In the genomic region with DNA sequence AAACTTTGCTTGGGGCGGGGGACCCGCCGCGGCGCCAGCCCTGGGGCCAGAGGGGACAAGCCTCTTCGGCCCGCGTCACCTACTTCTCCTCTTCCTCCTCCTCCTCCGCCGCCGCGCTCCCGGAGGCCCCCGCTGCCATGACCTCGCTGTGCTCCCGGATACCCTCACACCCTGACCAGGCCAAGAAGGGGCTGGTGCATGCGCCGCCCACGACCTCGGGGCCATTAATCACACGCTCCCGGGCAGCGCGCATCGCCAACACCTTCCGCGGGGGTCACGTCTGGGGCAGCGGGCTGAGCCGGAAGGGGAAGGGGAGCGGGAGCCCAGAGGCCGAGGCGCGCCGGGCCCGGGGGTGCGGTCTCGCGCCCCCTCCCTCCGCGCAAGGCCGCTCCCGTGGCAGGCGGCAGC, we compare ENCODE assay signal across 9 cellular contexts. TPM values are rescaled to one million over a fixed set of nuclear protein-coding genes. Genes with fewer than 3 reads are reported as not detected.
A peak's percentile ranks its signal among the peaks of the same experiment; 100 is the strongest.
DNase-seq lines count a peak whose midpoint lies in the region; ATAC-seq and TF ChIP-seq lines count a peak whose summit lies in the region.
"Had no signal": no experiment of that assay in that cellular context is flagged by ENCODE, and none has a peak within 500 bp of the region (broad histone marks: within the 10 kb centered on the region; RNA-seq: fewer than 3 reads in every experiment).

No MANE protein-coding gene starts in this region.

- H3K79me2 ChIP-seq in hepatocyte = no peaks in the 10 kb centered on the region

- TF ChIP-seq CTCF in hepatocyte (IDR thresholded peaks at IDR 0.05; ENCODE audit: poor library complexity) = no peak

- no peak overlapping the region for H3K27ac Mint-ChIP-seq in activated naive CD4-positive, alpha-beta T cell treated with anti-CD3 and anti-CD28 coated beads for 36 hours
- H3K27ac Mint-ChIP-seq in activated T-cell treated with anti-CD3 and anti-CD28 coated beads, Interleukin-2, amount 50 U/mL, for 72 hours = no peak overlapping the region

- H3K36me3 ChIP-seq in hepatocyte (replicated peaks; ENCODE audit: insufficient read depth, low read depth) (no peaks in the 10 kb centered on the region), skeletal muscle tissue (ENCODE audit: control insufficient read depth in 3 of 3, insufficient read depth in 3 of 3, low read length in 3 of 3) (no peaks in the 10 kb centered on the region)

- H3K4me3 ChIP-seq in hepatocyte (peak overlapping the region; percentile 84), skeletal muscle tissue (ENCODE audit: low read length in 3 of 3) (peak overlapping the region; percentile 51 to 68 (median 67))

- CTCF ChIA-PET in activated naive CD4-positive, alpha-beta T cell treated with anti-CD3 and anti-CD28 coated beads for 36 hours (lab: Charles Lee) = no interaction called here

- peak overlapping the region in 1 of 3 donors; percentile 63 for H3K9ac ChIP-seq in skeletal muscle tissue (ENCODE audit: low read depth in 1 of 3, low read length in 3 of 3)

- intact Hi-C loops in activated naive CD4-positive, alpha-beta T cell treated with anti-CD3 and anti-CD28 coated beads for 36 hours (cut with micrococcal nuclease) = loop anchor here (5.0 kb wide), 4 partner anchors 234 to 774 kb away; no protein-coding TSS in a partner anchor

- no peaks in the 10 kb centered on the region for H3K9me2 ChIP-seq in hepatocyte (replicated peaks; ENCODE audit: insufficient read depth)

- DNase-seq in activated naive CD4-positive, alpha-beta T cell treated with anti-CD3 and anti-CD28 coated beads for 36 hours = peak; percentile 10
- no peak for DNase-seq in activated naive CD4-positive, alpha-beta T cell treated with Interleukin-2 at 50 U/mL for 16 hours
- peak in 1 of 2 donors; percentile 14 for DNase-seq in activated T-cell treated with anti-CD3 and anti-CD28 coated beads, Interleukin-2, amount 50 U/mL, for 72 hours
- DNase-seq in hepatocyte (ENCODE audit: low spot score) (peak; percentile 34), HCEC 1CT (no peak), cerebellar cortex (ENCODE audit: low spot score) (no peak)

- H3K9me3 ChIP-seq in hepatocyte (ENCODE audit: low read depth) (no peaks in the 10 kb centered on the region), skeletal muscle tissue (ENCODE audit: control insufficient read depth in 3 of 3, low read length in 3 of 3) (no peaks in the 10 kb centered on the region)

- peaks cover 12% of the 10 kb centered on the region for H3K4me1 Mint-ChIP-seq in activated naive CD4-positive, alpha-beta T cell treated with anti-CD3 and anti-CD28 coated beads for 36 hours (ENCODE audit: low read depth)
- peaks cover 13% of the 10 kb centered on the region for H3K4me1 Mint-ChIP-seq in activated T-cell treated with anti-CD3 and anti-CD28 coated beads, Interleukin-2, amount 50 U/mL, for 72 hours (ENCODE audit: low read depth)

- H3K27me3 Mint-ChIP-seq in activated naive CD4-positive, alpha-beta T cell treated with anti-CD3 and anti-CD28 coated beads for 36 hours (ENCODE audit: low read depth) = peaks cover 55% of the 10 kb centered on the region
- H3K27me3 Mint-ChIP-seq in activated T-cell treated with anti-CD3 and anti-CD28 coated beads, Interleukin-2, amount 50 U/mL, for 72 hours (ENCODE audit: low read depth) = peaks cover 73% of the 10 kb centered on the region

- WGBS in hepatocyte (ENCODE audit: low lambda C conversion rate, missing lambda C conversion rate) = 0% methylated on average over 6 of the region's 44 CpGs

- H3K9me3 Mint-ChIP-seq in activated naive CD4-positive, alpha-beta T cell treated with anti-CD3 and anti-CD28 coated beads for 36 hours = no peaks in the 10 kb centered on the region
- no peaks in the 10 kb centered on the region for H3K9me3 Mint-ChIP-seq in activated T-cell treated with anti-CD3 and anti-CD28 coated beads, Interleukin-2, amount 50 U/mL, for 72 hours

- H3K4me3 Mint-ChIP-seq in activated naive CD4-positive, alpha-beta T cell treated with anti-CD3 and anti-CD28 coated beads for 36 hours = peak overlapping the region; percentile 74
- H3K4me3 Mint-ChIP-seq in activated T-cell treated with anti-CD3 and anti-CD28 coated beads, Interleukin-2, amount 50 U/mL, for 72 hours = peak overlapping the region; percentile 86 to 90

- H2AFZ ChIP-seq in hepatocyte = peak overlapping the region; percentile 87

- H3K4me2 ChIP-seq in hepatocyte = peak overlapping the region; percentile 100

- no peaks in the 10 kb centered on the region for H4K20me1 ChIP-seq in hepatocyte (ENCODE audit: insufficient read depth, poor library complexity, severe bottlenecking)

- no peaks in the 10 kb centered on the region for H3K36me3 Mint-ChIP-seq in activated naive CD4-positive, alpha-beta T cell treated with anti-CD3 and anti-CD28 coated beads for 36 hours (ENCODE audit: low read depth)
- H3K36me3 Mint-ChIP-seq in activated T-cell treated with anti-CD3 and anti-CD28 coated beads, Interleukin-2, amount 50 U/mL, for 72 hours (ENCODE audit: insufficient read depth in 2 of 2) = peaks cover 0 to 2% of the 10 kb centered on the region in 2 donors

- H3K27me3 ChIP-seq in hepatocyte (peaks cover 62% of the 10 kb centered on the region), skeletal muscle tissue (ENCODE audit: control insufficient read depth in 3 of 3, insufficient read depth in 3 of 3, low read length in 3 of 3) (peaks cover 30 to 37% (median 33%) of the 10 kb centered on the region in 3 donors)

- H3K27ac ChIP-seq in hepatocyte (peak overlapping the region; percentile 32), skeletal muscle tissue (ENCODE audit: low read depth, low read length) (no peak overlapping the region)
- H3K27ac ChIP-seq: epithelial cell of prostate had no signal

- peak; percentile 38 for ATAC-seq in HG03045 (IDR thresholded peaks at IDR 0.05; ENCODE audit: unreplicated experiment)
- ATAC-seq in activated T-cell treated with anti-CD3 and anti-CD28 coated beads, Interleukin-2, amount 50 U/mL, for 72 hours (replicated peaks in 1 of 2) = peak; percentile 54

- peaks cover 10% of the 10 kb centered on the region for H3K4me1 ChIP-seq in hepatocyte (ENCODE audit: insufficient read depth)
- H3K4me1 ChIP-seq in skeletal muscle tissue (ENCODE audit: control insufficient read depth in 3 of 3, insufficient read depth in 3 of 3, low read length in 3 of 3) = peaks cover 4 to 12% (median 7%) of the 10 kb centered on the region in 3 donors

RNA-seq across cellular contexts. Expression of gene CNR1, which starts 0.3 kb away (rescaled TPM):
- not detected for total RNA-seq in activated naive CD4-positive, alpha-beta T cell treated with anti-CD3 and anti-CD28 coated beads for 36 hours
- total RNA-seq in activated T-cell treated with anti-CD3 and anti-CD28 coated beads, Interleukin-2, amount 50 U/mL, for 72 hours = under 1 TPM; 0.19 to 0.37 TPM
- total RNA-seq in hepatocyte (4.4 and 5.2 TPM in 2 replicates), skeletal muscle tissue (0.52 TPM)
- polyA plus RNA-seq in hepatocyte = 1.1 and 1.6 TPM in 2 replicates

Comparison
In these comparisons a context has a peak if more than half of its experiments do, and no peak if none do; other contexts are left out.
1. DNase-seq: peak in activated naive CD4-positive, alpha-beta T cell treated with anti-CD3 and anti-CD28 coated beads for 36 hours (single experiment) and hepatocyte (single experiment); none in activated naive CD4-positive, alpha-beta T cell treated with Interleukin-2 at 50 U/mL for 16 hours (single experiment), HCEC 1CT (single experiment) and cerebellar cortex (single experiment).